Comparison of ENCODE assay signal across 10 cellular contexts in the genomic region with DNA sequence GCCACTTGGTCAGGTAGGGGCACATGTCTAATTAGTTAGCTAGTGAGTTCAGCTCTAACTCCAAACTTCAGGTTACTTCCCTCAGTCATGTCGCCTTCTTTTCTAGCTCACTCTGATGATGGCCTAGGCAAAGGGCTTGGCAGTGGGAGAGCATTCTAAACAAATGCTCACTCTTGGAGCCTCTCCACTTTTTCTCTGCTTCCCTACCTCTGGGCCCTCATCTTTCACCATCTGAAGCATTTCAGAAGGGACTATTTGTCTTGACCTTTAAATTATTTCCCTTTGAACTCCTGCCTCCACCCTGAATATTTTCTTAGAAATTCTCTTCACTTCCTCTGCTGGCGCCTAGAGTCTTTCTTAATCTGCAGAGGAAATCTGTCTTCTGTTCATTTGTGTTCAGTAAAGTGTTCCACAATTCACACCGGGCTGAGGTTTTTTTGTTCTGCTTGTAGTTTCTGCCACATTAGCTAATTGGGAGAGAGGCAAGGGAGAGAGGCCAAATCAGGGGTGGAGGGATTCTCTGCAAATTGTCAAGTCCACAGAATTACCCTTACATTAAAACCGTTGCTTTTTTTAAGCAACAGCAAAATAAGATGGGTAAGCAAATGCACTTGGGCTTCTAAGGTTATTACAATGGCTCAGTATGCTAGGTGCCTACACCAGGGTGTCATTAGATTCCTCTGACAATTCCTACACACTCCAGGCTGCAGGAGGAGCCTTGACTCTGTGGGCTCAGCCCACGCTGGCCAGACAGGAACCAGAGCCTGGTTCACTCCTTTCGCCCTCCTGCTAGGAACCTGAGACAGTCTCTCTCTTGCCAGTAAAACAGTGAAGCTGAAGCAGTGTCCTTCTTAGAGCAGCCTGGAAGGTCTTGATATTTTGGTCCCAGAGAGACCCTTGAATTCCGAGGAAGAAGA. TPM values are rescaled to one million over a fixed set of nuclear protein-coding genes. Genes with fewer than 3 reads are reported as not detected.
A peak's percentile ranks its signal among the peaks of the same experiment; 100 is the strongest.
DNase-seq lines count a peak whose midpoint lies in the region; ATAC-seq and TF ChIP-seq lines count a peak whose summit lies in the region.
"Had no signal": no experiment of that assay in that cellular context is flagged by ENCODE, and none has a peak within 500 bp of the region (broad histone marks: within the 10 kb centered on the region; RNA-seq: fewer than 3 reads in every experiment).

No MANE protein-coding gene starts in this region.

- peak overlapping the region; percentile 3 for H3K27ac Mint-ChIP-seq in neural crest cell (ENCODE audit: unreplicated experiment)

- H3K4me1 Mint-ChIP-seq in neural crest cell: peaks cover 27% of the 10 kb centered on the region

- DNase-seq in OCI-LY7 (ENCODE audit: low spot score) (peak; percentile 36), neural crest cell (ENCODE audit: low read depth, low spot score) (no peak), HUDEP-2 (lab: John Stamatoyannopoulos, UW; ENCODE audit: unreplicated experiment in 76 of 76) (no peak), germinal center (ENCODE audit: low spot score) (no peak)
- DNase-seq in activated CD8-positive, alpha-beta memory T cell treated with anti-CD3 and anti-CD28 coated beads, Interleukin-2, amount 50 U/mL, for 48 hours: no peak
- DNase-seq in stimulated activated CD4-positive, alpha-beta T cell treated with anti-CD3 and anti-CD28 coated beads, Interleukin-4, amount 100 ng/mL, for 24 hours: no peak
- DNase-seq: NCI-H1092, occipital lobe had no signal

- ATAC-seq in GM18909 (IDR thresholded peaks at IDR 0.05; ENCODE audit: poor library complexity, unreplicated experiment) (peak; percentile 43), GM21825 (IDR thresholded peaks at IDR 0.05; ENCODE audit: unreplicated experiment) (peak; percentile 37)

- no TSS peak for BruUV-seq in OCI-LY7 (replicated peaks; lab: Mats Ljungman, UMichigan)

- TF ChIP-seq CTCF in OCI-LY7 (conservative IDR thresholded peaks at IDR 0.05; ENCODE audit: low read length) (no peak), neural crest cell (conservative IDR thresholded peaks at IDR 0.05) (no peak)

- H3K36me3 Mint-ChIP-seq in neural crest cell (ENCODE audit: low read depth): no peaks in the 10 kb centered on the region

- no peaks in the 10 kb centered on the region for H4K20me1 ChIP-seq in OCI-LY7 (ENCODE audit: insufficient read depth, low read length)

- peaks cover 29% of the 10 kb centered on the region for H3K4me1 ChIP-seq in OCI-LY7 (ENCODE audit: insufficient read depth, low read length, poor library complexity, severe bottlenecking)

- no peaks in the 10 kb centered on the region for H3K9me3 Mint-ChIP-seq in neural crest cell

- H3K4me3 ChIP-seq in OCI-LY7 (ENCODE audit: low read depth, low read length, poor library complexity, severe bottlenecking): peak overlapping the region; percentile 9

- H3K79me2 ChIP-seq in OCI-LY7 (ENCODE audit: insufficient read depth, low read depth, low read length): no peaks in the 10 kb centered on the region

- peak overlapping the region; percentile 31 for H3K4me3 Mint-ChIP-seq in neural crest cell

- H3K27ac ChIP-seq in OCI-LY7 (ENCODE audit: low read depth, low read length, poor library complexity, severe bottlenecking): peak overlapping the region; percentile 22

- H3K27me3 Mint-ChIP-seq in neural crest cell (ENCODE audit: low read depth): peaks cover 7% of the 10 kb centered on the region

- H3K9me2 ChIP-seq in OCI-LY7 (ENCODE audit: insufficient read depth, low read length): no peaks in the 10 kb centered on the region

- H3K9me3 ChIP-seq in OCI-LY7 (ENCODE audit: low read length): no peaks in the 10 kb centered on the region

- peak overlapping the region; percentile 96 for H2AFZ ChIP-seq in OCI-LY7 (ENCODE audit: low read length)

- peak overlapping the region; percentile 56 for H3K4me2 ChIP-seq in OCI-LY7 (ENCODE audit: low read length)

- no peaks in the 10 kb centered on the region for H3K36me3 ChIP-seq in OCI-LY7 (ENCODE audit: insufficient read depth, low read length)

- CTCF ChIA-PET in OCI-LY7 (lab: Charles Lee; ENCODE audit: unreplicated experiment): interaction anchor here (0.8 to 1.6 kb wide), 2 partner anchors 10 to 1194 kb away, joined by 3 read pairs; no protein-coding TSS in a partner anchor

- POLR2A ChIA-PET in OCI-LY7 (lab: Charles Lee): interaction anchor here (0.7 to 2.7 kb wide), 6 partner anchors 9 to 872 kb away, joined by 3 to 12 read pairs (median 6); no protein-coding TSS in a partner anchor

- intact Hi-C loops in OCI-LY7 (cut with micrococcal nuclease; ENCODE audit: unreplicated experiment): no loop called here

RNA-seq across cellular contexts. Expression of a gene that starts 5.5 kb away (rescaled TPM):
- total RNA-seq in OCI-LY7 (2014; rRNA removed; shearing (Covaris generic)): not detected in 2 replicates
- total RNA-seq in OCI-LY7 (2022): not detected in 2 replicates
- not detected in 2 replicates for total RNA-seq in neural crest cell
- total RNA-seq: occipital lobe had no signal

RNA-seq across cellular contexts. Expression of a gene that starts 56.7 kb away (rescaled TPM):
- not detected in 2 replicates for total RNA-seq in OCI-LY7 (2014; rRNA removed; shearing (Covaris generic))
- total RNA-seq in OCI-LY7 (2022) (not detected in 2 replicates), neural crest cell (1.4 and 2.7 TPM in 2 replicates)
